In the genomic region with DNA sequence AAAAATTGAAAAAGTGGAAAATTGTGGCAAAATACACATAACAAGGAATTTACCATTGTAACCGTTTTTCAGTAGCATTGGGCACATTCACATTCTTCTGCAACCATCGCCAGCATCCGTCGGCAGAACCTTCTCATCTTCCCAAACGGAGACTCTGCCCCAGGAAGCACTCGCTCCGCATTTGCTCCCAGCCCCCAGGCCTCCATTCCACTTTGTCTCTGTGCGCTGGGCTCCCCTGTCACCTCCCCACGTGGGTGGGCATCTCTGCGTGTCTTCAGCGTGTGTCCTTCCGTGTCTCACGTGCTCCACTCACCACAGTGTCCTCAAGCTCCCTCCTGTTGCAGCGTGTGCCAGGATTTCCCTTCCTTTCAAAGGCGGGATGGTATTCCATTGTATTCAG, we compare ENCODE assay signal across 21 cellular contexts. TPM values are rescaled to one million over a fixed set of nuclear protein-coding genes. Genes with fewer than 3 reads are reported as not detected.
"Had no signal": no experiment of that assay in that cellular context is flagged by ENCODE, and none has a peak within 500 bp of the region (broad histone marks: within the 10 kb centered on the region; RNA-seq: fewer than 3 reads in every experiment).

No MANE protein-coding gene starts in this region.

- H3K9me3 Mint-ChIP-seq: activated CD4-positive, alpha-beta T cell treated with anti-CD3 and anti-CD28 coated beads, Interleukin-2, amount 10 ng/mL, durations not matched to agents 7 days and 5 days; activated naive CD8-positive, alpha-beta T cell treated with anti-CD3 and anti-CD28 coated beads for 36 hours; naive B cell; type B pancreatic cell had no signal

- H3K36me3 Mint-ChIP-seq: brain, type B pancreatic cell had no signal

- H3K27ac ChIP-seq: epithelial cell of prostate, right atrium auricular region, suprapubic skin had no signal

- FAIRE-seq: islet of Langerhans had no signal

- DNase-seq: activated CD4-positive, alpha-beta T cell treated with anti-CD3 and anti-CD28 coated beads, Interleukin-2, amount 10 ng/mL, durations not matched to agents 7 days and 5 days; activated effector memory CD4-positive, alpha-beta T cell treated with anti-CD3 and anti-CD28 coated beads, Interleukin-2, amount 50 U/mL, for 16 hours; activated naive CD8-positive, alpha-beta T cell treated with anti-CD3 and anti-CD28 coated beads for 36 hours; central memory CD4-positive, alpha-beta T cell; effector memory CD4-positive, alpha-beta T cell; foreskin melanocyte; head of caudate nucleus; mammary epithelial cell; naive B cell; stimulated activated CD4-positive, alpha-beta T cell treated with anti-CD3 and anti-CD28 coated beads, Interleukin-15, amount 100 ng/mL, for 24 hours; stimulated activated CD4-positive, alpha-beta T cell treated with anti-CD3 and anti-CD28 coated beads, Interleukin-4, amount 100 ng/mL, for 1 hour; stimulated activated naive CD4-positive, alpha-beta T cell treated with Interleukin-2 at 50 U/mL for 16 hours had no signal

- H3K27me3 Mint-ChIP-seq: activated CD4-positive, alpha-beta T cell treated with anti-CD3 and anti-CD28 coated beads, Interleukin-2, amount 10 ng/mL, durations not matched to agents 7 days and 5 days; activated naive CD8-positive, alpha-beta T cell treated with anti-CD3 and anti-CD28 coated beads for 36 hours; naive B cell had no signal

- H3K36me3 ChIP-seq: right atrium auricular region, suprapubic skin had no signal

- H3K27ac Mint-ChIP-seq: activated naive CD8-positive, alpha-beta T cell treated with anti-CD3 and anti-CD28 coated beads for 36 hours; progenitor cell of endocrine pancreas; type B pancreatic cell had no signal

- H3K4me3 Mint-ChIP-seq: activated CD4-positive, alpha-beta T cell treated with anti-CD3 and anti-CD28 coated beads, Interleukin-2, amount 10 ng/mL, durations not matched to agents 7 days and 5 days; activated naive CD8-positive, alpha-beta T cell treated with anti-CD3 and anti-CD28 coated beads for 36 hours; naive B cell; type B pancreatic cell had no signal

- H3K27me3 ChIP-seq: right atrium auricular region, suprapubic skin had no signal

- H3K9me3 ChIP-seq: right atrium auricular region, suprapubic skin had no signal

- H3K4me3 ChIP-seq: right atrium auricular region, suprapubic skin had no signal

RNA-seq across cellular contexts. Expression of a gene that starts 9.9 kb away (rescaled TPM):
- total RNA-seq: SK-MEL-5 had no signal
- polyA plus RNA-seq: fibroblast of lung, mammary epithelial cell had no signal
